1 cellular context compared by ENCODE assay signal in genomic region chr7:18276380-18276779, GRCh38.
TF ChIP-seq lines count a peak whose summit lies in the region.

No MANE protein-coding gene starts in this region.

TF ChIP-seq in K562, 482 proteins besides CTCF, POLR2A, EP300 and RAD21 (continued from another document):
- TF ChIP-seq, protein P1, sequence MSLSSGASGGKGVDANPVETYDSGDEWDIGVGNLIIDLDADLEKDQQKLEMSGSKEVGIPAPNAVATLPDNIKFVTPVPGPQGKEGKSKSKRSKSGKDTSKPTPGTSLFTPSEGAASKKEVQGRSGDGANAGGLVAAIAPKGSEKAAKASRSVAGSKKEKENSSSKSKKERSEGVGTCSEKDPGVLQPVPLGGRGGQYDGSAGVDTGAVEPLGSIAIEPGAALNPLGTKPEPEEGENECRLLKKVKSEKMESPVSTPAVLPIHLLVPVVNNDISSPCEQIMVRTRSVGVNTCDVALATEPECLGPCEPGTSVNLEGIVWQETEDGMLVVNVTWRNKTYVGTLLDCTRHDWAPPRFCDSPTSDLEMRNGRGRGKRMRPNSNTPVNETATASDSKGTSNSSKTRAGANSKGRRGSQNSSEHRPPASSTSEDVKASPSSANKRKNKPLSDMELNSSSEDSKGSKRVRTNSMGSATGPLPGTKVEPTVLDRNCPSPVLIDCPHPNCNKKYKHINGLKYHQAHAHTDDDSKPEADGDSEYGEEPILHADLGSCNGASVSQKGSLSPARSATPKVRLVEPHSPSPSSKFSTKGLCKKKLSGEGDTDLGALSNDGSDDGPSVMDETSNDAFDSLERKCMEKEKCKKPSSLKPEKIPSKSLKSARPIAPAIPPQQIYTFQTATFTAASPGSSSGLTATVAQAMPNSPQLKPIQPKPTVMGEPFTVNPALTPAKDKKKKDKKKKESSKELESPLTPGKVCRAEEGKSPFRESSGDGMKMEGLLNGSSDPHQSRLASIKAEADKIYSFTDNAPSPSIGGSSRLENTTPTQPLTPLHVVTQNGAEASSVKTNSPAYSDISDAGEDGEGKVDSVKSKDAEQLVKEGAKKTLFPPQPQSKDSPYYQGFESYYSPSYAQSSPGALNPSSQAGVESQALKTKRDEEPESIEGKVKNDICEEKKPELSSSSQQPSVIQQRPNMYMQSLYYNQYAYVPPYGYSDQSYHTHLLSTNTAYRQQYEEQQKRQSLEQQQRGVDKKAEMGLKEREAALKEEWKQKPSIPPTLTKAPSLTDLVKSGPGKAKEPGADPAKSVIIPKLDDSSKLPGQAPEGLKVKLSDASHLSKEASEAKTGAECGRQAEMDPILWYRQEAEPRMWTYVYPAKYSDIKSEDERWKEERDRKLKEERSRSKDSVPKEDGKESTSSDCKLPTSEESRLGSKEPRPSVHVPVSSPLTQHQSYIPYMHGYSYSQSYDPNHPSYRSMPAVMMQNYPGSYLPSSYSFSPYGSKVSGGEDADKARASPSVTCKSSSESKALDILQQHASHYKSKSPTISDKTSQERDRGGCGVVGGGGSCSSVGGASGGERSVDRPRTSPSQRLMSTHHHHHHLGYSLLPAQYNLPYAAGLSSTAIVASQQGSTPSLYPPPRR (CRISPR knock-in tag; IDR thresholded peaks at IDR 0.05; ENCODE audit: borderline replicate concordance) = no peak
- no peak for TF ChIP-seq HSF4 (CRISPR knock-in tag; IDR thresholded peaks at IDR 0.05; ENCODE audit: borderline replicate concordance)
- TF ChIP-seq, protein P2, sequence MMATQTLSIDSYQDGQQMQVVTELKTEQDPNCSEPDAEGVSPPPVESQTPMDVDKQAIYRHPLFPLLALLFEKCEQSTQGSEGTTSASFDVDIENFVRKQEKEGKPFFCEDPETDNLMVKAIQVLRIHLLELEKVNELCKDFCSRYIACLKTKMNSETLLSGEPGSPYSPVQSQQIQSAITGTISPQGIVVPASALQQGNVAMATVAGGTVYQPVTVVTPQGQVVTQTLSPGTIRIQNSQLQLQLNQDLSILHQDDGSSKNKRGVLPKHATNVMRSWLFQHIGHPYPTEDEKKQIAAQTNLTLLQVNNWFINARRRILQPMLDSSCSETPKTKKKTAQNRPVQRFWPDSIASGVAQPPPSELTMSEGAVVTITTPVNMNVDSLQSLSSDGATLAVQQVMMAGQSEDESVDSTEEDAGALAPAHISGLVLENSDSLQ (IDR thresholded peaks at IDR 0.05) = no peak
- TF ChIP-seq MIER1 (IDR thresholded peaks at IDR 0.05; ENCODE audit: low read depth) = no peak
- TF ChIP-seq MLLT1 (IDR thresholded peaks at IDR 0.05) = no peak
- TF ChIP-seq LCOR (CRISPR knock-in tag; IDR thresholded peaks at IDR 0.05) = no peak
- no peak for TF ChIP-seq KLF13 (tag; IDR thresholded peaks at IDR 0.05; ENCODE audit: borderline replicate concordance, low read depth)
- no peak for TF ChIP-seq DACH1 (IDR thresholded peaks at IDR 0.05; ENCODE audit: partially characterized antibody)
- TF ChIP-seq, protein P3, sequence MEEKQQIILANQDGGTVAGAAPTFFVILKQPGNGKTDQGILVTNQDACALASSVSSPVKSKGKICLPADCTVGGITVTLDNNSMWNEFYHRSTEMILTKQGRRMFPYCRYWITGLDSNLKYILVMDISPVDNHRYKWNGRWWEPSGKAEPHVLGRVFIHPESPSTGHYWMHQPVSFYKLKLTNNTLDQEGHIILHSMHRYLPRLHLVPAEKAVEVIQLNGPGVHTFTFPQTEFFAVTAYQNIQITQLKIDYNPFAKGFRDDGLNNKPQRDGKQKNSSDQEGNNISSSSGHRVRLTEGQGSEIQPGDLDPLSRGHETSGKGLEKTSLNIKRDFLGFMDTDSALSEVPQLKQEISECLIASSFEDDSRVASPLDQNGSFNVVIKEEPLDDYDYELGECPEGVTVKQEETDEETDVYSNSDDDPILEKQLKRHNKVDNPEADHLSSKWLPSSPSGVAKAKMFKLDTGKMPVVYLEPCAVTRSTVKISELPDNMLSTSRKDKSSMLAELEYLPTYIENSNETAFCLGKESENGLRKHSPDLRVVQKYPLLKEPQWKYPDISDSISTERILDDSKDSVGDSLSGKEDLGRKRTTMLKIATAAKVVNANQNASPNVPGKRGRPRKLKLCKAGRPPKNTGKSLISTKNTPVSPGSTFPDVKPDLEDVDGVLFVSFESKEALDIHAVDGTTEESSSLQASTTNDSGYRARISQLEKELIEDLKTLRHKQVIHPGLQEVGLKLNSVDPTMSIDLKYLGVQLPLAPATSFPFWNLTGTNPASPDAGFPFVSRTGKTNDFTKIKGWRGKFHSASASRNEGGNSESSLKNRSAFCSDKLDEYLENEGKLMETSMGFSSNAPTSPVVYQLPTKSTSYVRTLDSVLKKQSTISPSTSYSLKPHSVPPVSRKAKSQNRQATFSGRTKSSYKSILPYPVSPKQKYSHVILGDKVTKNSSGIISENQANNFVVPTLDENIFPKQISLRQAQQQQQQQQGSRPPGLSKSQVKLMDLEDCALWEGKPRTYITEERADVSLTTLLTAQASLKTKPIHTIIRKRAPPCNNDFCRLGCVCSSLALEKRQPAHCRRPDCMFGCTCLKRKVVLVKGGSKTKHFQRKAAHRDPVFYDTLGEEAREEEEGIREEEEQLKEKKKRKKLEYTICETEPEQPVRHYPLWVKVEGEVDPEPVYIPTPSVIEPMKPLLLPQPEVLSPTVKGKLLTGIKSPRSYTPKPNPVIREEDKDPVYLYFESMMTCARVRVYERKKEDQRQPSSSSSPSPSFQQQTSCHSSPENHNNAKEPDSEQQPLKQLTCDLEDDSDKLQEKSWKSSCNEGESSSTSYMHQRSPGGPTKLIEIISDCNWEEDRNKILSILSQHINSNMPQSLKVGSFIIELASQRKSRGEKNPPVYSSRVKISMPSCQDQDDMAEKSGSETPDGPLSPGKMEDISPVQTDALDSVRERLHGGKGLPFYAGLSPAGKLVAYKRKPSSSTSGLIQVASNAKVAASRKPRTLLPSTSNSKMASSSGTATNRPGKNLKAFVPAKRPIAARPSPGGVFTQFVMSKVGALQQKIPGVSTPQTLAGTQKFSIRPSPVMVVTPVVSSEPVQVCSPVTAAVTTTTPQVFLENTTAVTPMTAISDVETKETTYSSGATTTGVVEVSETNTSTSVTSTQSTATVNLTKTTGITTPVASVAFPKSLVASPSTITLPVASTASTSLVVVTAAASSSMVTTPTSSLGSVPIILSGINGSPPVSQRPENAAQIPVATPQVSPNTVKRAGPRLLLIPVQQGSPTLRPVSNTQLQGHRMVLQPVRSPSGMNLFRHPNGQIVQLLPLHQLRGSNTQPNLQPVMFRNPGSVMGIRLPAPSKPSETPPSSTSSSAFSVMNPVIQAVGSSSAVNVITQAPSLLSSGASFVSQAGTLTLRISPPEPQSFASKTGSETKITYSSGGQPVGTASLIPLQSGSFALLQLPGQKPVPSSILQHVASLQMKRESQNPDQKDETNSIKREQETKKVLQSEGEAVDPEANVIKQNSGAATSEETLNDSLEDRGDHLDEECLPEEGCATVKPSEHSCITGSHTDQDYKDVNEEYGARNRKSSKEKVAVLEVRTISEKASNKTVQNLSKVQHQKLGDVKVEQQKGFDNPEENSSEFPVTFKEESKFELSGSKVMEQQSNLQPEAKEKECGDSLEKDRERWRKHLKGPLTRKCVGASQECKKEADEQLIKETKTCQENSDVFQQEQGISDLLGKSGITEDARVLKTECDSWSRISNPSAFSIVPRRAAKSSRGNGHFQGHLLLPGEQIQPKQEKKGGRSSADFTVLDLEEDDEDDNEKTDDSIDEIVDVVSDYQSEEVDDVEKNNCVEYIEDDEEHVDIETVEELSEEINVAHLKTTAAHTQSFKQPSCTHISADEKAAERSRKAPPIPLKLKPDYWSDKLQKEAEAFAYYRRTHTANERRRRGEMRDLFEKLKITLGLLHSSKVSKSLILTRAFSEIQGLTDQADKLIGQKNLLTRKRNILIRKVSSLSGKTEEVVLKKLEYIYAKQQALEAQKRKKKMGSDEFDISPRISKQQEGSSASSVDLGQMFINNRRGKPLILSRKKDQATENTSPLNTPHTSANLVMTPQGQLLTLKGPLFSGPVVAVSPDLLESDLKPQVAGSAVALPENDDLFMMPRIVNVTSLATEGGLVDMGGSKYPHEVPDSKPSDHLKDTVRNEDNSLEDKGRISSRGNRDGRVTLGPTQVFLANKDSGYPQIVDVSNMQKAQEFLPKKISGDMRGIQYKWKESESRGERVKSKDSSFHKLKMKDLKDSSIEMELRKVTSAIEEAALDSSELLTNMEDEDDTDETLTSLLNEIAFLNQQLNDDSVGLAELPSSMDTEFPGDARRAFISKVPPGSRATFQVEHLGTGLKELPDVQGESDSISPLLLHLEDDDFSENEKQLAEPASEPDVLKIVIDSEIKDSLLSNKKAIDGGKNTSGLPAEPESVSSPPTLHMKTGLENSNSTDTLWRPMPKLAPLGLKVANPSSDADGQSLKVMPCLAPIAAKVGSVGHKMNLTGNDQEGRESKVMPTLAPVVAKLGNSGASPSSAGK (IDR thresholded peaks at IDR 0.05) = no peak
- no peak for TF ChIP-seq IFI16 (CRISPR knock-in tag; IDR thresholded peaks at IDR 0.05)
- TF ChIP-seq KLF6 (CRISPR knock-in tag; IDR thresholded peaks at IDR 0.05; ENCODE audit: borderline replicate concordance) = no peak
- no peak for TF ChIP-seq HDAC1 (IDR thresholded peaks at IDR 0.05)
TF ChIP-seq in K562: peak in this region for 0.
